18 cellular contexts compared by ENCODE assay signal in the genomic region with DNA sequence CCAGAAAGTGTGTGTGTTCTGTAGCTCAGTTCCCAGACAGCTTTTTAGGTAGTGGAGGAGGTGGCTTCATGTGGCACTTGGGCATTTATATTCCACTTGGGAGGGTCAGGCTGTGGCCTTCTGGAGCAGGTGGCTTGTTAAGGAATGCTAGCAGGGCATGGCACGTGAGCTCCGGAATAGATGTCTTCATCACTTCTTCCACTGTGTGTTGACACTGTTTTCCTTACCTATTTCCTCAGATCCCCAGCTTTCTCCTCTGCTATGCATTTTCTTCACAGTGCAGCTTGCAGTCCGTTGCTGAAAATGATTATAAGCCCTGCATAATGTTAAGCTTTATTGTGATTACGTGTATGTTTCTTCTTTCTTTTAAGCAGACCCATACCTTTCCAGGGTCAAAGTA. TPM values are rescaled to one million over a fixed set of nuclear protein-coding genes. Genes with fewer than 3 reads are reported as not detected.
"Had no signal": no experiment of that assay in that cellular context is flagged by ENCODE, and none has a peak within 500 bp of the region (broad histone marks: within the 10 kb centered on the region; RNA-seq: fewer than 3 reads in every experiment).

No MANE protein-coding gene starts in this region.

- H3K27ac ChIP-seq: breast epithelium, esophagus squamous epithelium, sigmoid colon had no signal

- H3K4me3 ChIP-seq: breast epithelium, esophagus squamous epithelium, sigmoid colon, upper lobe of left lung had no signal

- ATAC-seq: activated CD4-positive, CD25-positive, alpha-beta regulatory T cell treated with anti-CD3 and anti-CD28 coated beads, Interleukin-2, amount 50 U/mL, for 24 hours; activated naive CD4-positive, alpha-beta T cell treated with anti-CD3 and anti-CD28 coated beads, Interleukin-2, amount 50 U/mL, for 72 hours; left colon; naive thymus-derived CD8-positive, alpha-beta T cell had no signal

- H3K9me3 Mint-ChIP-seq: activated naive CD4-positive, alpha-beta T cell treated with anti-CD3 and anti-CD28 coated beads, Interleukin-2, amount 50 U/mL, for 72 hours; naive thymus-derived CD8-positive, alpha-beta T cell; T-helper 2 cell treated with Interferon-gamma antibody and Interleukin-4, amounts not matched to agents 5 μg/mL and 100 μg/mL, for 36 hours had no signal

- H3K27me3 ChIP-seq: breast epithelium, esophagus squamous epithelium, sigmoid colon, upper lobe of left lung had no signal

- H3K9me3 ChIP-seq: breast epithelium, esophagus squamous epithelium, sigmoid colon, upper lobe of left lung had no signal

- H3K27ac Mint-ChIP-seq: activated naive CD4-positive, alpha-beta T cell treated with anti-CD3 and anti-CD28 coated beads, Interleukin-2, amount 50 U/mL, for 72 hours had no signal

- FAIRE-seq: endometrium had no signal

- H3K4me3 Mint-ChIP-seq: naive thymus-derived CD8-positive, alpha-beta T cell; T-helper 2 cell treated with Interferon-gamma antibody and Interleukin-4, amounts not matched to agents 5 μg/mL and 100 μg/mL, for 36 hours had no signal

- DNase-seq: activated CD8-positive, alpha-beta memory T cell treated with anti-CD3 and anti-CD28 coated beads for 24 hours; activated effector memory CD4-positive, alpha-beta T cell treated with anti-CD3 and anti-CD28 coated beads, Interleukin-2, amount 50 U/mL, for 16 hours; aorta; esophagus squamous epithelium; foreskin fibroblast; left colon; naive thymus-derived CD8-positive, alpha-beta T cell; sigmoid colon; stimulated activated CD4-positive, alpha-beta T cell treated with anti-CD3 and anti-CD28 coated beads, Interleukin-12 subunit alpha, Interleukin-12 subunit beta, amount 100 ng/mL, for 4 hours; stimulated activated naive CD4-positive, alpha-beta T cell treated with Interleukin-2 at 50 U/mL for 16 hours; upper lobe of left lung had no signal

- H3K27me3 Mint-ChIP-seq: naive thymus-derived CD8-positive, alpha-beta T cell had no signal

RNA-seq across cellular contexts. Expression of a gene that starts 48.5 kb away (rescaled TPM):
- total RNA-seq: activated naive CD4-positive, alpha-beta T cell treated with anti-CD3 and anti-CD28 coated beads, Interleukin-2, amount 50 U/mL, for 72 hours; aorta; breast epithelium; esophagus squamous epithelium; left colon; lung microvascular endothelial cell; osteoblast had no signal
- polyA plus RNA-seq: aorta had no signal
